Comparison of ENCODE assay signal across 8 cellular contexts in genomic region chr12:6563448-6564050, GRCh38.
DNase-seq lines count a peak whose midpoint lies in the region; ATAC-seq and TF ChIP-seq lines count a peak whose summit lies in the region.

No MANE protein-coding gene starts in this region.

- CTCF ChIA-PET in HEK293 (lab: Yijun Ruan, JAX) = interaction anchor here (0.6 to 2.9 kb wide), 17 partner anchors 9 to 306 kb away, joined by 3 to 23 read pairs (median 5); partner anchors contain the start of gene COPS7A

- H3K27ac ChIP-seq in C4-2B = no peak overlapping the region
- H3K27ac ChIP-seq in HEK293 (ENCODE audit: extremely low read depth, low read depth, low read length) = no peak overlapping the region

- peak; percentile 16 for DNase-seq in SKM-1 treated with dmso at 0.1 percent for 144 hours (lab: John Stamatoyannopoulos, UW; ENCODE audit: unreplicated experiment)
- peak; percentile 67 for DNase-seq in hepatic stellate cell (ENCODE audit: low spot score)
- peak; percentile 49 for DNase-seq in stimulated activated CD4-positive, alpha-beta T cell treated with anti-CD3 and anti-CD28 coated beads, Interleukin-2, amount 100 ng/mL, for 4 hours (ENCODE audit: low read depth)
- DNase-seq in NCI-H2196 treated with DMSO at 0.1 percent for 48 hours (lab: John Stamatoyannopoulos, UW; ENCODE audit: unreplicated experiment) = no peak

- TF ChIP-seq CTCF in C4-2B (conservative IDR thresholded peaks at IDR 0.05) (peak; percentile 93), HEK293 (tag by site-specific recombination; IDR thresholded peaks at IDR 0.05) (peak; percentile 76; the same call in 1 of the 2 replicates)

- H3K9me3 ChIP-seq in HEK293 (ENCODE audit: control insufficient read depth, insufficient read depth, low read depth, low read length) = no peaks in the 10 kb centered on the region

- peak overlapping the region; percentile 84 for H3K27ac Mint-ChIP-seq in activated naive CD4-positive, alpha-beta T cell treated with anti-CD3 and anti-CD28 coated beads, Interleukin-2, amount 50 U/mL, for 24 hours

- POLR2A ChIA-PET in HEK293 (lab: Yijun Ruan, JAX) = interaction anchor here (0.8 to 1.1 kb wide), 2 partner anchors 93 to 125 kb away, joined by 3 to 4 read pairs; partner anchors contain the start of genes VAMP1 and ZNF384

- H3K4me3 Mint-ChIP-seq in activated naive CD4-positive, alpha-beta T cell treated with anti-CD3 and anti-CD28 coated beads, Interleukin-2, amount 50 U/mL, for 24 hours = no peak overlapping the region

- H3K36me3 Mint-ChIP-seq in activated naive CD4-positive, alpha-beta T cell treated with anti-CD3 and anti-CD28 coated beads, Interleukin-2, amount 50 U/mL, for 24 hours = peaks cover 30% of the 10 kb centered on the region

- ATAC-seq in GM21737 (IDR thresholded peaks at IDR 0.05; ENCODE audit: unreplicated experiment) = no peak

- no peaks in the 10 kb centered on the region for H3K9me3 Mint-ChIP-seq in activated naive CD4-positive, alpha-beta T cell treated with anti-CD3 and anti-CD28 coated beads, Interleukin-2, amount 50 U/mL, for 24 hours

- H3K4me1 Mint-ChIP-seq in activated naive CD4-positive, alpha-beta T cell treated with anti-CD3 and anti-CD28 coated beads, Interleukin-2, amount 50 U/mL, for 24 hours = peaks cover 47% of the 10 kb centered on the region

- H3K4me1 ChIP-seq in HEK293 (ENCODE audit: control insufficient read depth, insufficient read depth, low read length) = no peaks in the 10 kb centered on the region

- H3K27me3 Mint-ChIP-seq in activated naive CD4-positive, alpha-beta T cell treated with anti-CD3 and anti-CD28 coated beads, Interleukin-2, amount 50 U/mL, for 24 hours = no peaks in the 10 kb centered on the region

- no peak overlapping the region for H3K4me3 ChIP-seq in HEK293 (ENCODE audit: low read depth, low read length)

- peaks cover 73 to 86% of the 10 kb centered on the region in 2 experiments for H3K36me3 ChIP-seq in HEK293 (ENCODE audit: control insufficient read depth in 2 of 2, insufficient read depth in 1 of 2, low read length in 2 of 2)

TF ChIP-seq in HEK293, 187 proteins besides CTCF, POLR2A, EP300 and RAD21 (continues in another document):
- peak; percentile 50 for TF ChIP-seq ZNF654 (tag by site-specific recombination; IDR thresholded peaks at IDR 0.05; ENCODE audit: low read depth)
- TF ChIP-seq ZFP41 (tag by site-specific recombination; IDR thresholded peaks at IDR 0.05; ENCODE audit: borderline replicate concordance) = no peak
- TF ChIP-seq IKZF3 (tag by site-specific recombination; IDR thresholded peaks at IDR 0.05) = no peak
- no peak for TF ChIP-seq RBAK (tag by site-specific recombination; IDR thresholded peaks at IDR 0.05)
- TF ChIP-seq BCL11B (tag by site-specific recombination; IDR thresholded peaks at IDR 0.05; ENCODE audit: low read depth) = no peak
- TF ChIP-seq ZNF140 (tag by site-specific recombination; IDR thresholded peaks at IDR 0.05) = no peak
- TF ChIP-seq ZNF629 (tag by site-specific recombination; IDR thresholded peaks at IDR 0.05) = no peak
- no peak for TF ChIP-seq ZSCAN4 (tag by site-specific recombination; IDR thresholded peaks at IDR 0.05)
- TF ChIP-seq ZNF274 (IDR thresholded peaks at IDR 0.05; ENCODE audit: low read length) = no peak
- no peak for TF ChIP-seq ZNF274 (tag by site-specific recombination; IDR thresholded peaks at IDR 0.05; ENCODE audit: borderline replicate concordance)
- no peak for TF ChIP-seq ZNF398 (tag by site-specific recombination; IDR thresholded peaks at IDR 0.05)
- no peak for TF ChIP-seq ZNF792 (tag by site-specific recombination; IDR thresholded peaks at IDR 0.05)
- no peak for TF ChIP-seq ZNF548 (tag by site-specific recombination; IDR thresholded peaks at IDR 0.05)
- peak; percentile 11; the same call in 1 of the 2 replicates for TF ChIP-seq KLF16 (tag by site-specific recombination; IDR thresholded peaks at IDR 0.05)
- no peak for TF ChIP-seq HOXD13 (CRISPR knock-in tag; IDR thresholded peaks at IDR 0.05; ENCODE audit: borderline replicate concordance)
- TF ChIP-seq MYNN (tag by site-specific recombination; IDR thresholded peaks at IDR 0.05; ENCODE audit: borderline replicate concordance) = no peak
- no peak for TF ChIP-seq ZNF776 (tag by site-specific recombination; IDR thresholded peaks at IDR 0.05; ENCODE audit: borderline replicate concordance)
- TF ChIP-seq ZNF350 (tag by site-specific recombination; IDR thresholded peaks at IDR 0.05) = no peak
- TF ChIP-seq ZNF791 (tag by site-specific recombination; IDR thresholded peaks at IDR 0.05) = no peak
- no peak for TF ChIP-seq ZNF133 (tag by site-specific recombination; IDR thresholded peaks at IDR 0.05)
- no peak for TF ChIP-seq ZFHX2 (tag by site-specific recombination; conservative IDR thresholded peaks at IDR 0.05)
- TF ChIP-seq ATF2 (tag by site-specific recombination; IDR thresholded peaks at IDR 0.05; ENCODE audit: low read depth) = no peak
- no peak for TF ChIP-seq ZSCAN23 (tag by site-specific recombination; IDR thresholded peaks at IDR 0.05)
- TF ChIP-seq ZNF610 (tag by site-specific recombination; IDR thresholded peaks at IDR 0.05; ENCODE audit: borderline replicate concordance) = no peak
- TF ChIP-seq SCRT1 (tag by site-specific recombination; IDR thresholded peaks at IDR 0.05; ENCODE audit: borderline replicate concordance) = no peak
- TF ChIP-seq ZBTB10 (tag by site-specific recombination; IDR thresholded peaks at IDR 0.05) = 0 out of 2 replicates have a peak, but pooled peaks have one; percentile 55
- no peak for TF ChIP-seq GLIS1 (tag by site-specific recombination; IDR thresholded peaks at IDR 0.05)
- TF ChIP-seq ZNF558 (tag by site-specific recombination; IDR thresholded peaks at IDR 0.05) = no peak
- no peak for TF ChIP-seq EGR2 (tag by site-specific recombination; IDR thresholded peaks at IDR 0.05; ENCODE audit: low read depth)
- no peak for TF ChIP-seq MZF1 (tag by site-specific recombination; IDR thresholded peaks at IDR 0.05; ENCODE audit: borderline replicate concordance)
- TF ChIP-seq ZFP3 (tag by site-specific recombination; IDR thresholded peaks at IDR 0.05; ENCODE audit: low read depth) = no peak
- no peak for TF ChIP-seq ZNF555 (tag by site-specific recombination; conservative IDR thresholded peaks at IDR 0.05)
- no peak for TF ChIP-seq ZNF155 (tag by site-specific recombination; IDR thresholded peaks at IDR 0.05)
